Comparison of ENCODE assay signal across 8 cellular contexts in genomic region chr18:57780318-57781127, GRCh38. TPM values are rescaled to one million over a fixed set of nuclear protein-coding genes. Genes with fewer than 3 reads are reported as not detected.
DNase-seq lines count a peak whose midpoint lies in the region; ATAC-seq and TF ChIP-seq lines count a peak whose summit lies in the region.

No MANE protein-coding gene starts in this region.

- DNase-seq in GM10248 (ENCODE audit: extremely low spot score) (peak; percentile 33), Panc1 (ENCODE audit: low read depth, low spot score) (no peak), fibroblast of villous mesenchyme (ENCODE audit: low read depth) (peak; percentile 95), stomach (no peak), glutamatergic neuron (no peak), T1000 (lab: John Stamatoyannopoulos, UW) (no peak), hypothalamus (lab: John Stamatoyannopoulos, UW) (no peak)

- no peak for TF ChIP-seq CTCF in GM10248 (IDR thresholded peaks at IDR 0.05; ENCODE audit: control extremely low read depth, extremely low read depth, low read depth, missing control alignments)
- TF ChIP-seq CTCF in Panc1 (IDR thresholded peaks at IDR 0.05) = no peak
- no peak for TF ChIP-seq CTCF in fibroblast of villous mesenchyme (IDR thresholded peaks at IDR 0.05; ENCODE audit: insufficient read depth, low read depth, low read length)
- TF ChIP-seq CTCF in stomach (IDR thresholded peaks at IDR 0.05) = no peak
- no peak for TF ChIP-seq CTCF in glutamatergic neuron (IDR thresholded peaks at IDR 0.05; ENCODE audit: partially characterized antibody, unreplicated experiment)

- peak overlapping the region in 1 of 2 experiments; percentile 4; a peak in 1 of 4 replicates for H3K4me3 ChIP-seq in Panc1 (ENCODE audit: low read depth in 2 of 2, low read length in 2 of 2)
- H3K4me3 ChIP-seq in fibroblast of villous mesenchyme (ENCODE audit: low read depth, low read length) = no peak overlapping the region
- no peak overlapping the region for H3K4me3 ChIP-seq in stomach

- CTCF ChIA-PET in GM10248 (lab: Yijun Ruan, JAX) (interaction anchor here (1.2 kb wide), 2 partner anchors 9 to 13 kb away, joined by 4 read pairs; no protein-coding TSS in a partner anchor), Panc1 (lab: Charles Lee) (no interaction called here)

- WGBS in stomach, 5 donors = 4 to 18% (median 7%) methylated on average over 6 of the region's 6 CpGs

- no peak for TF ChIP-seq POLR2A in stomach (IDR thresholded peaks at IDR 0.05)

- H3K36me3 ChIP-seq in Panc1 (ENCODE audit: control insufficient read depth, insufficient read depth, low read length) = no peaks in the 10 kb centered on the region
- peaks cover 0 to 9% (median 1%) of the 10 kb centered on the region in 4 donors for H3K36me3 ChIP-seq in stomach

- H3K27me3 ChIP-seq in Panc1 (ENCODE audit: control insufficient read depth, insufficient read depth, low read length) = no peaks in the 10 kb centered on the region
- no peaks in the 10 kb centered on the region for H3K27me3 ChIP-seq in stomach

- ATAC-seq in HG02798 (IDR thresholded peaks at IDR 0.05; ENCODE audit: poor library complexity, unreplicated experiment) (peak; percentile 70), Panc1 (peak; percentile 58; the same call in 1 of the 2 replicates)

- H3K36me3 Mint-ChIP-seq in glutamatergic neuron (ENCODE audit: unreplicated experiment) = no peaks in the 10 kb centered on the region

- H3K4me1 Mint-ChIP-seq in glutamatergic neuron (ENCODE audit: low read depth, unreplicated experiment) = peaks cover 3% of the 10 kb centered on the region

- no peaks in the 10 kb centered on the region for H3K9me3 ChIP-seq in Panc1 (ENCODE audit: control insufficient read depth, insufficient read depth, low read depth, low read length)
- no peaks in the 10 kb centered on the region for H3K9me3 ChIP-seq in stomach

- POLR2A ChIA-PET in GM10248 (lab: Yijun Ruan, JAX) = no interaction called here
- POLR2A ChIA-PET in Panc1 (lab: Charles Lee) = interaction anchor here (0.5 to 0.6 kb wide), 2 partner anchors 38 to 215 kb away, joined by 3 to 7 read pairs; no protein-coding TSS in a partner anchor

- H3K4me1 ChIP-seq in Panc1 (ENCODE audit: control insufficient read depth, insufficient read depth, low read length) (peaks cover 18% of the 10 kb centered on the region), stomach (peaks cover 54 to 95% (median 72%) of the 10 kb centered on the region in 4 donors)

- TF ChIP-seq EP300 in stomach (IDR thresholded peaks at IDR 0.05) = no peak

- H3K4me3 Mint-ChIP-seq in glutamatergic neuron (ENCODE audit: unreplicated experiment) = no peak overlapping the region

- H3K27ac Mint-ChIP-seq in glutamatergic neuron (ENCODE audit: unreplicated experiment) = no peak overlapping the region

- peak overlapping the region; percentile 76 for H3K27ac ChIP-seq in Panc1 (ENCODE audit: low read length)
- H3K27ac ChIP-seq in stomach = peak overlapping the region; percentile 69 to 89 (median 82)

- in situ Hi-C loops in Panc1 (cut with HindIII; ENCODE audit: low pct_unique_long_range_greater_than_20kb, low sequenced_read_pairs) = no loop called here

- H3K9me3 Mint-ChIP-seq in glutamatergic neuron (ENCODE audit: unreplicated experiment) = peaks cover 2% of the 10 kb centered on the region

- no peaks in the 10 kb centered on the region for H3K27me3 Mint-ChIP-seq in glutamatergic neuron (ENCODE audit: unreplicated experiment)

- intact Hi-C loops in Panc1 (cut with micrococcal nuclease; ENCODE audit: unreplicated experiment) (no loop called here), stomach (cut with DNase I; ENCODE audit: low total_unique reads) (no loop called here)

- no TSS peak for BruUV-seq in Panc1 (replicated peaks; lab: Mats Ljungman, UMichigan)

RNA-seq across cellular contexts. Expression of gene ATP8B1, which starts 22.6 kb away (rescaled TPM):
- total RNA-seq in Panc1 (2021; ENCODE audit: unreplicated experiment) = 12.5 TPM
- 6.0 TPM for polyA plus RNA-seq in Panc1 (2012; ENCODE audit: insufficient read length)
- 26.3 and 28.3 TPM in 2 replicates for total RNA-seq in fibroblast of villous mesenchyme
- total RNA-seq in stomach = 100 to 1,000 TPM in 3 of 5 donors, 10 to 100 TPM in 2; 29.0 to 189 (median 107) TPM
- 10 to 100 TPM; 14.4 to 25.2 (median 14.9) TPM for polyA plus RNA-seq in stomach
- total RNA-seq in glutamatergic neuron (ENCODE audit: unreplicated experiment) = 0.07 TPM

Comparison
In these comparisons a context has a peak if more than half of its experiments do, and no peak if none do; other contexts are left out.
1. DNase-seq: peak in GM10248 (single experiment) and fibroblast of villous mesenchyme (single experiment); none in Panc1 (single experiment), stomach (single experiment), glutamatergic neuron (single experiment), T1000 (single experiment) and hypothalamus (0 of 51).
2. RNA of gene ATP8B1, which starts 22.6 kb away (total RNA-seq): 29.0 to 189 TPM in stomach, 26.3 to 28.3 TPM in fibroblast of villous mesenchyme and 12.5 TPM in Panc1 (single experiment); 0.07 TPM in glutamatergic neuron (single experiment); every median in the first group is over 10 times any median in the second.